ENCODE assay signal across 8 cellular contexts in genomic region chr10:102744374-102745051, GRCh38. TPM values are rescaled to one million over a fixed set of nuclear protein-coding genes. Genes with fewer than 3 reads are reported as not detected.
DNase-seq lines count a peak whose midpoint lies in the region; ATAC-seq and TF ChIP-seq lines count a peak whose summit lies in the region.

No MANE protein-coding gene starts in this region.

- DNase-seq in activated T-cell treated with anti-CD3 and anti-CD28 coated beads, Interleukin-2, amount 50 U/mL, for 1 hour = peak; percentile 24
- DNase-seq in activated T-cell treated with anti-CD3 and anti-CD28 coated beads for 4 hours (no peak), NT2/D1 (ENCODE audit: low read depth, low spot score) (no peak), cerebellar cortex (ENCODE audit: low spot score) (peak; percentile 25), lower lobe of right lung (no peak)

- H3K27me3 ChIP-seq in NT2/D1 (ENCODE audit: insufficient read depth, insufficient read length) = no peaks in the 10 kb centered on the region
- no peaks in the 10 kb centered on the region for H3K27me3 ChIP-seq in lower lobe of right lung (ENCODE audit: low read depth)

- no peaks in the 10 kb centered on the region for H3K4me1 ChIP-seq in NT2/D1 (ENCODE audit: insufficient read depth, insufficient read length)
- H3K4me1 ChIP-seq in lower lobe of right lung = peaks cover 21% of the 10 kb centered on the region

- ATAC-seq in lower lobe of right lung (peak; percentile 41 to 53), GM21390 (IDR thresholded peaks at IDR 0.05; ENCODE audit: unreplicated experiment) (no peak), GM18858 (IDR thresholded peaks at IDR 0.05; ENCODE audit: unreplicated experiment) (no peak)

- no peaks in the 10 kb centered on the region for H3K9me3 ChIP-seq in NT2/D1 (ENCODE audit: insufficient read depth, low read length)
- H3K9me3 ChIP-seq in lower lobe of right lung = no peaks in the 10 kb centered on the region

- H3K4me3 ChIP-seq in NT2/D1 (ENCODE audit: insufficient read length, low read depth) = peak overlapping the region; percentile 75
- peak overlapping the region; percentile 89 for H3K4me3 ChIP-seq in lower lobe of right lung

- H3K36me3 ChIP-seq in NT2/D1 (ENCODE audit: insufficient read depth, insufficient read length, low read length) (no peaks in the 10 kb centered on the region), lower lobe of right lung (no peaks in the 10 kb centered on the region)

- no peak for TF ChIP-seq CTCF in lower lobe of right lung (IDR thresholded peaks at IDR 0.05)

- intact Hi-C loops in lower lobe of right lung (cut with DNase I) = no loop called here

- H3K9ac ChIP-seq in NT2/D1 (ENCODE audit: insufficient read length, low read depth) = peak overlapping the region; percentile 77

- peak overlapping the region; percentile 88 for H3K27ac ChIP-seq in lower lobe of right lung
- H3K27ac ChIP-seq in temporal lobe (ENCODE audit: low read depth, low read length) = peak overlapping the region; percentile 82

RNA-seq across cellular contexts. Expression of gene WBP1L, which starts 0.8 kb away (rescaled TPM):
- total RNA-seq in lower lobe of right lung (44.5 TPM), temporal lobe (24.6 TPM)

RNA-seq across cellular contexts. Expression of gene SFXN2, which starts 30.1 kb away (rescaled TPM):
- total RNA-seq in lower lobe of right lung (10.0 TPM), temporal lobe (3.4 TPM)

RNA-seq across cellular contexts. Expression of gene ARL3, which starts 30.3 kb away (rescaled TPM):
- 7.3 TPM for total RNA-seq in lower lobe of right lung
- 32.5 TPM for total RNA-seq in temporal lobe

Comparison
In these comparisons a context has a peak if more than half of its experiments do, and no peak if none do; other contexts are left out.
1. DNase-seq: peak in activated T-cell treated with anti-CD3 and anti-CD28 coated beads, Interleukin-2, amount 50 U/mL, for 1 hour (single experiment) and cerebellar cortex (single experiment); none in activated T-cell treated with anti-CD3 and anti-CD28 coated beads for 4 hours (single experiment), NT2/D1 (single experiment) and lower lobe of right lung (single experiment).
2. ATAC-seq: peak in lower lobe of right lung (2 of 2); none in GM21390 (single experiment) and GM18858 (single experiment).